Comparison of ENCODE assay signal across 15 cellular contexts in genomic region chr5:172417130-172417802, GRCh38. TPM values are rescaled to one million over a fixed set of nuclear protein-coding genes. Genes with fewer than 3 reads are reported as not detected.
DNase-seq lines count a peak whose midpoint lies in the region; ATAC-seq and TF ChIP-seq lines count a peak whose summit lies in the region.
"Had no signal": no experiment of that assay in that cellular context is flagged by ENCODE, and none has a peak within 500 bp of the region (broad histone marks: within the 10 kb centered on the region; RNA-seq: fewer than 3 reads in every experiment).

No MANE protein-coding gene starts in this region.

- H2BK5ac ChIP-seq in H9 (ENCODE audit: insufficient read length, low read length) (no peak overlapping the region), trophoblast cell (ENCODE audit: low read depth, low read length, poor library complexity) (no peak overlapping the region)

- H3K27me3 Mint-ChIP-seq in H9 (ENCODE audit: low read depth) = no peaks in the 10 kb centered on the region
- H3K27me3 Mint-ChIP-seq in brain = peaks cover 3% of the 10 kb centered on the region

- H3K4me1 ChIP-seq in H9 (ENCODE audit: insufficient read depth, low read length) (no peaks in the 10 kb centered on the region), right lobe of liver (peaks cover 0 to 65% (median 27%) of the 10 kb centered on the region in 4 donors), trophoblast cell (ENCODE audit: control insufficient read depth in 1 of 2, insufficient read depth in 2 of 2, low read length in 2 of 2) (peaks cover 21% of the 10 kb centered on the region in 2 experiments)

- no peak overlapping the region for H3K14ac ChIP-seq in H9 (ENCODE audit: insufficient read depth, low read length)
- H3K14ac ChIP-seq in trophoblast cell (ENCODE audit: low read length) = no peak overlapping the region

- H3K4me1 Mint-ChIP-seq in H9 = peaks cover 6 to 17% of the 10 kb centered on the region in 2 experiments
- H3K4me1 Mint-ChIP-seq in brain = peaks cover 72% of the 10 kb centered on the region
- H3K4me1 Mint-ChIP-seq: natural killer cell had no signal

- H4K8ac ChIP-seq in H9 (replicated peaks; ENCODE audit: insufficient read length, low read depth, low read length) (no peak overlapping the region), trophoblast cell (ENCODE audit: low read depth, low read length) (no peak overlapping the region)

- H3T11ph ChIP-seq in H9 (ENCODE audit: low read length) = no peak overlapping the region

- no peaks in the 10 kb centered on the region for H3K23me2 ChIP-seq in H9 (ENCODE audit: insufficient read length, low read depth, low read length, poor library complexity, severe bottlenecking)

- no peaks in the 10 kb centered on the region for H3K79me1 ChIP-seq in H9 (ENCODE audit: insufficient read depth, low read depth, low read length, poor library complexity, severe bottlenecking)
- no peaks in the 10 kb centered on the region for H3K79me1 ChIP-seq in trophoblast cell (ENCODE audit: low read length)

- no peak overlapping the region for H2AK5ac ChIP-seq in H9 (ENCODE audit: insufficient read length, low read length)
- no peak overlapping the region for H2AK5ac ChIP-seq in trophoblast cell (ENCODE audit: low read length)

- H3K9ac ChIP-seq in H9 (ENCODE audit: extremely low read depth, insufficient read length, low read length) = no peak overlapping the region
- no peak overlapping the region for H3K9ac ChIP-seq in trophoblast cell (ENCODE audit: low read length)

- no peaks in the 10 kb centered on the region for H3K79me2 ChIP-seq in H9 (ENCODE audit: insufficient read depth, low read length)
- H3K79me2 ChIP-seq in trophoblast cell (ENCODE audit: control insufficient read depth, insufficient read depth, low read length, poor library complexity) = peaks cover 4% of the 10 kb centered on the region

- no peak overlapping the region; a peak in 1 of 5 replicates for H3K4me3 Mint-ChIP-seq in H9
- no peak overlapping the region for H3K4me3 Mint-ChIP-seq in brain
- H3K4me3 Mint-ChIP-seq: central memory CD8-positive, alpha-beta T cell; natural killer cell had no signal

- ATAC-seq in right lobe of liver (no peak), GM18511 (IDR thresholded peaks at IDR 0.05; ENCODE audit: unreplicated experiment) (no peak)
- ATAC-seq: natural killer cell had no signal

- H3K9me3 Mint-ChIP-seq in H9 (no peaks in the 10 kb centered on the region; a peak in 2 of 5 replicates), brain (no peaks in the 10 kb centered on the region)
- H3K9me3 Mint-ChIP-seq: central memory CD8-positive, alpha-beta T cell; natural killer cell had no signal

- H2BK20ac ChIP-seq in H9 (ENCODE audit: low read depth, low read length, poor library complexity, severe bottlenecking) = no peak overlapping the region

- no peak overlapping the region for H3K27ac ChIP-seq in H9 (ENCODE audit: insufficient read length, low read depth, low read length)
- peak overlapping the region in 2 of 3 donors; percentile 89 to 93 for H3K27ac ChIP-seq in right lobe of liver
- H3K27ac ChIP-seq in skin epidermis = peak overlapping the region in 18 of 21 experiments; percentile 4 to 93 (median 76)
- H3K27ac ChIP-seq in trophoblast cell (ENCODE audit: low read depth, low read length) = no peak overlapping the region

- H3K36me3 ChIP-seq in right lobe of liver = no peaks in the 10 kb centered on the region
- peaks cover 37 to 68% of the 10 kb centered on the region in 2 experiments for H3K36me3 ChIP-seq in trophoblast cell (ENCODE audit: control insufficient read depth in 1 of 2, insufficient read depth in 2 of 2, low read length in 2 of 2)

- no peak overlapping the region for H3K4me3 ChIP-seq in right lobe of liver
- no peak overlapping the region for H3K4me3 ChIP-seq in skin epidermis
- H3K4me3 ChIP-seq in trophoblast cell (ENCODE audit: low read depth, low read length) = no peak overlapping the region

- WGBS in H9 (ENCODE audit: extremely low coverage, insufficient read length, low lambda C conversion rate) = no CpG with 5 or more reads among the region's 4 CpGs
- 79% methylated on average over 3 of the region's 4 CpGs for WGBS in right lobe of liver (ENCODE audit: insufficient coverage, low coverage, low lambda C conversion rate, missing lambda C conversion rate)
- no CpG with 5 or more reads among the region's 4 CpGs for WGBS in trophoblast cell (ENCODE audit: extremely low coverage, insufficient coverage, insufficient read length)

- no peak overlapping the region for H3K4me2 ChIP-seq in H9 (ENCODE audit: insufficient read depth, insufficient read length, low read length)
- H3K4me2 ChIP-seq in trophoblast cell (ENCODE audit: low read length) = no peak overlapping the region

- H3K36me3 Mint-ChIP-seq in H9 (ENCODE audit: insufficient read depth in 1 of 3, low read depth in 3 of 3) = peaks cover 17 to 40% (median 39%) of the 10 kb centered on the region in 3 experiments; a peak in 6 of 7 replicates
- H3K36me3 Mint-ChIP-seq in brain = peaks cover 27% of the 10 kb centered on the region
- H3K36me3 Mint-ChIP-seq: natural killer cell had no signal

- H2BK12ac ChIP-seq in H9 (ENCODE audit: insufficient read length, low read depth, low read length) (no peak overlapping the region), trophoblast cell (ENCODE audit: low read length) (no peak overlapping the region)

- no peak for TF ChIP-seq CTCF in H9 (conservative IDR thresholded peaks at IDR 0.05)
- TF ChIP-seq CTCF in brain (conservative IDR thresholded peaks at IDR 0.05) = no peak
- TF ChIP-seq CTCF in right lobe of liver (IDR thresholded peaks at IDR 0.05) = no peak

- H2BK15ac ChIP-seq in H9 (ENCODE audit: low read depth, low read length) = no peak overlapping the region

- H2BK120ac ChIP-seq in H9 (ENCODE audit: low read depth, low read length, poor library complexity, severe bottlenecking) (no peak overlapping the region), trophoblast cell (ENCODE audit: insufficient read depth, low read length, poor library complexity) (no peak overlapping the region)

- no peak overlapping the region for H4K5ac ChIP-seq in H9 (ENCODE audit: insufficient read length, low read depth, low read length)

- H3K18ac ChIP-seq in H9 (ENCODE audit: insufficient read length, low read depth, low read length) = no peak overlapping the region
- no peak overlapping the region for H3K18ac ChIP-seq in trophoblast cell (ENCODE audit: low read length)

- H4K91ac ChIP-seq in H9 (ENCODE audit: insufficient read length, low read depth, low read length) (no peak overlapping the region), trophoblast cell (ENCODE audit: low read depth, low read length) (no peak overlapping the region)

- no peaks in the 10 kb centered on the region for H3K9me3 ChIP-seq in H9 (ENCODE audit: control insufficient read depth, low read depth, low read length)
- H3K9me3 ChIP-seq in right lobe of liver = no peaks in the 10 kb centered on the region
- no peaks in the 10 kb centered on the region for H3K9me3 ChIP-seq in trophoblast cell (ENCODE audit: insufficient read depth, low read depth, low read length)

- H2AFZ ChIP-seq in H9 (ENCODE audit: low read length) (no peak overlapping the region), trophoblast cell (ENCODE audit: insufficient read depth, low read length, poor library complexity) (no peak overlapping the region)

- H4K20me1 ChIP-seq in H9 (ENCODE audit: control insufficient read depth, insufficient read depth, insufficient read length) = peaks cover 5% of the 10 kb centered on the region

- no peak overlapping the region for H3K4ac ChIP-seq in H9 (ENCODE audit: low read depth, low read length)
- no peak overlapping the region for H3K4ac ChIP-seq in trophoblast cell (ENCODE audit: low read depth, low read length)

- intact Hi-C loops in right lobe of liver (cut with DNase I) = no loop called here

- H3K56ac ChIP-seq in H9 (ENCODE audit: insufficient read length, low read depth, low read length) = no peak overlapping the region

- DNase-seq in H9 = no peak
- DNase-seq in right lobe of liver = no peak
- DNase-seq in activated gamma-delta T cell (lab: John Stamatoyannopoulos, UW) = no peak
- DNase-seq in mucosa of gallbladder (ENCODE audit: low spot score) = no peak
- no peak for DNase-seq in trophoblast cell
- DNase-seq: activated naive CD4-positive, alpha-beta T cell treated with Interleukin-2 at 50 U/mL for 16 hours; DMS79; KG1; natural killer cell; NCI-H2029 treated with DMSO at 0.1 percent for 48 hours; SHP77 treated with DMSO at 0.1 percent for 48 hours had no signal

- H3K23ac ChIP-seq in H9 (ENCODE audit: insufficient read length, low read depth, low read length) (no peak overlapping the region), trophoblast cell (ENCODE audit: low read length) (no peak overlapping the region)

- no peak overlapping the region for H4K12ac ChIP-seq in trophoblast cell (ENCODE audit: low read depth, low read length)

- no peak for TF ChIP-seq POLR2A in right lobe of liver (IDR thresholded peaks at IDR 0.05)

- no peaks in the 10 kb centered on the region for H3K27me3 ChIP-seq in H9 (ENCODE audit: insufficient read depth, low read length)
- no peaks in the 10 kb centered on the region for H3K27me3 ChIP-seq in right lobe of liver
- H3K27me3 ChIP-seq in trophoblast cell (ENCODE audit: insufficient read depth, low read length) = no peaks in the 10 kb centered on the region

- peak overlapping the region in 2 of 3 experiments; percentile 28 to 73; a peak in 3 of 7 replicates for H3K27ac Mint-ChIP-seq in H9
- H3K27ac Mint-ChIP-seq in brain = peak overlapping the region; percentile 28 to 97 (median 93)
- H3K27ac Mint-ChIP-seq: natural killer cell had no signal

RNA-seq across cellular contexts. Expression of gene SH3PXD2B, which starts 37.1 kb away (rescaled TPM):
- total RNA-seq in H9 (2021) (48.1 and 49.0 TPM in 2 replicates), right lobe of liver (1 to 10 TPM; 2.5 to 6.8 (median 5.2) TPM), mucosa of gallbladder (30.6 TPM)
- polyA plus RNA-seq in brain (ENCODE audit: insufficient read depth, low read depth, low replicate concordance) = 16.3 TPM
- 40.1 and 41.6 TPM in 2 replicates for polyA plus RNA-seq in trophoblast cell (2013)

Comparison
In these comparisons a context has a peak if more than half of its experiments do, and no peak if none do; other contexts are left out.
1. H3K27ac ChIP-seq: peak in right lobe of liver (2 of 3) and skin epidermis (18 of 21); none in H9 (single experiment) and trophoblast cell (single experiment).